ENCODE assay signal across 8 cellular contexts in genomic region chr7:140230862-140231778, GRCh38. TPM values are rescaled to one million over a fixed set of nuclear protein-coding genes. Genes with fewer than 3 reads are reported as not detected.
DNase-seq lines count a peak whose midpoint lies in the region; TF ChIP-seq lines count a peak whose summit lies in the region.

No MANE protein-coding gene starts in this region.

- DNase-seq in DMS 273 (lab: John Stamatoyannopoulos, UW; ENCODE audit: unreplicated experiment) (peak; percentile 98), NAMALWA (ENCODE audit: low spot score) (peak; percentile 77), WERI-Rb-1 (peak; percentile 73), breast epithelium (ENCODE audit: low spot score in 2 of 2) (peak in 1 of 2 donors; percentile 36), iris pigment epithelial cell (ENCODE audit: low read depth) (peak; percentile 36), NCI-H446 (lab: John Stamatoyannopoulos, UW) (no peak), cortex of kidney (lab: John Stamatoyannopoulos, UW) (no peak)
- peak; percentile 11 to 43 for DNase-seq in stimulated activated CD4-positive, alpha-beta T cell treated with anti-CD3 and anti-CD28 coated beads, Interleukin-15, amount 100 ng/mL, for 1 hour (ENCODE audit: low read depth in 1 of 2, low spot score in 1 of 2)

- TF ChIP-seq CTCF in WERI-Rb-1 (IDR thresholded peaks at IDR 0.05; ENCODE audit: low read depth, low read length) (no peak), breast epithelium (IDR thresholded peaks at IDR 0.05) (no peak)

- intact Hi-C loops in breast epithelium (cut with DNase I; ENCODE audit: low total_unique reads): no loop called here

- H3K36me3 ChIP-seq in WERI-Rb-1: no peaks in the 10 kb centered on the region
- no peaks in the 10 kb centered on the region for H3K36me3 ChIP-seq in breast epithelium

- peaks cover 0 to 7% of the 10 kb centered on the region in 2 donors for H3K4me1 ChIP-seq in breast epithelium

- peak overlapping the region; percentile 77 for H3K4me3 ChIP-seq in WERI-Rb-1 (ENCODE audit: low read depth, low read length)
- peak overlapping the region; percentile 51 to 82 (median 58) for H3K4me3 ChIP-seq in breast epithelium

- H3K27me3 ChIP-seq in WERI-Rb-1 (ENCODE audit: insufficient read depth, low read depth, severe bottlenecking) (no peaks in the 10 kb centered on the region), breast epithelium (no peaks in the 10 kb centered on the region)

- no peaks in the 10 kb centered on the region for H3K9me3 ChIP-seq in WERI-Rb-1 (ENCODE audit: severe bottlenecking)
- H3K9me3 ChIP-seq in breast epithelium: no peaks in the 10 kb centered on the region

- no peak overlapping the region for H3K27ac ChIP-seq in WERI-Rb-1
- peak overlapping the region; percentile 74 to 80 for H3K27ac ChIP-seq in breast epithelium

- no peak for TF ChIP-seq POLR2A in breast epithelium (IDR thresholded peaks at IDR 0.05)

RNA-seq across cellular contexts. Expression of gene KDM7A, which starts 54.3 kb away (rescaled TPM):
- total RNA-seq in breast epithelium: 10 to 100 TPM; 33.1 to 37.1 (median 34.7) TPM

Comparison
In these comparisons a context has a peak if more than half of its experiments do, and no peak if none do; other contexts are left out.
1. DNase-seq: peak in DMS 273 (single experiment), NAMALWA (single experiment), WERI-Rb-1 (single experiment), iris pigment epithelial cell (single experiment) and stimulated activated CD4-positive, alpha-beta T cell treated with anti-CD3 and anti-CD28 coated beads, Interleukin-15, amount 100 ng/mL, for 1 hour (2 of 2); none in NCI-H446 (0 of 2) and cortex of kidney (single experiment).